In genomic region chr18:58730618-58731017, GRCh38 we compare ENCODE assay signal across 24 cellular contexts. TPM values are rescaled to one million over a fixed set of nuclear protein-coding genes. Genes with fewer than 3 reads are reported as not detected.
DNase-seq lines count a peak whose midpoint lies in the region; ATAC-seq and TF ChIP-seq lines count a peak whose summit lies in the region.
"Had no signal": no experiment of that assay in that cellular context is flagged by ENCODE, and none has a peak within 500 bp of the region (broad histone marks: within the 10 kb centered on the region; RNA-seq: fewer than 3 reads in every experiment).

No MANE protein-coding gene starts in this region.

- TF ChIP-seq CTCF in gastrocnemius medialis (IDR thresholded peaks at IDR 0.05 in 4 of 5, conservative IDR thresholded peaks at IDR 0.05 in 1 of 5) (no peak), PC-3 (conservative IDR thresholded peaks at IDR 0.05; ENCODE audit: low read depth, low read length) (no peak)

- no peaks in the 10 kb centered on the region for H3K79me2 ChIP-seq in PC-3 (ENCODE audit: low read length)

- H4K20me1 ChIP-seq in PC-3 (ENCODE audit: low read length): no peaks in the 10 kb centered on the region

- CTCF ChIA-PET in PC-3 (lab: Charles Lee): no interaction called here

- H3K4me1 ChIP-seq in gastrocnemius medialis (peaks cover 31 to 49% of the 10 kb centered on the region in 2 donors), PC-3 (ENCODE audit: insufficient read depth, low read length) (no peaks in the 10 kb centered on the region)
- H3K4me1 ChIP-seq: A549, BE2C had no signal

- POLR2A ChIA-PET in PC-3 (lab: Charles Lee; ENCODE audit: unreplicated experiment): no interaction called here

- H3K27me3 ChIP-seq in gastrocnemius medialis: no peaks in the 10 kb centered on the region
- no peaks in the 10 kb centered on the region for H3K27me3 ChIP-seq in PC-3 (ENCODE audit: low read length)
- H3K27me3 ChIP-seq: BE2C; BLaER1 treated with 17β-estradiol and CSF1 and Interleukin-3, amounts not matched to agents 10 nM and 100 nM had no signal

- intact Hi-C loops in gastrocnemius medialis (cut with DNase I; ENCODE audit: low total_unique reads) (no loop called here), PC-3 (cut with micrococcal nuclease) (no loop called here)

- no peak overlapping the region for H3K4me3 ChIP-seq in gastrocnemius medialis
- no peak overlapping the region for H3K4me3 ChIP-seq in PC-3 (ENCODE audit: low read length)
- H3K4me3 ChIP-seq: A549; BLaER1 treated with 17β-estradiol and CSF1 and Interleukin-3, amounts not matched to agents 10 nM and 100 nM; GM23248 had no signal

- H3K9me3 ChIP-seq in gastrocnemius medialis (no peaks in the 10 kb centered on the region), PC-3 (ENCODE audit: low read length) (no peaks in the 10 kb centered on the region)
- H3K9me3 ChIP-seq: A549; BE2C; BLaER1 treated with 17β-estradiol and CSF1 and Interleukin-3, amounts not matched to agents 10 nM and 100 nM had no signal

- in situ Hi-C loops in gastrocnemius medialis (cut with MboI; ENCODE audit: low sequenced_read_pairs in 4 of 4): no loop called here

- no peaks in the 10 kb centered on the region for H3K27me3 Mint-ChIP-seq in activated naive CD8-positive, alpha-beta T cell
- no peaks in the 10 kb centered on the region for H3K27me3 Mint-ChIP-seq in activated naive CD8-positive, alpha-beta T cell treated with anti-CD3 and anti-CD28 coated beads for 36 hours
- H3K27me3 Mint-ChIP-seq in activated T-helper 17 cell treated with anti-CD3 and anti-CD28 coated beads, Interleukin-2, amount 50 U/mL, for 72 hours: no peaks in the 10 kb centered on the region
- H3K27me3 Mint-ChIP-seq: CD4-positive, alpha-beta memory T cell had no signal

- no peak overlapping the region for H3K4me2 ChIP-seq in PC-3 (ENCODE audit: low read length)
- H3K4me2 ChIP-seq: A549 had no signal

- no peak overlapping the region for H3K9ac ChIP-seq in PC-3 (ENCODE audit: low read length)
- H3K9ac ChIP-seq: BLaER1 treated with 17β-estradiol and CSF1 and Interleukin-3, amounts not matched to agents 10 nM and 100 nM; GM23248 had no signal

- ATAC-seq in activated T-helper 17 cell treated with anti-CD3 and anti-CD28 coated beads, Interleukin-2, amount 50 U/mL, for 72 hours (replicated peaks): no peak
- peak; percentile 65 to 80 for ATAC-seq in gastrocnemius medialis
- no peak for ATAC-seq in PC-3
- no peak for ATAC-seq in GM19463 (IDR thresholded peaks at IDR 0.05; ENCODE audit: unreplicated experiment)
- no peak for ATAC-seq in GM21576 (IDR thresholded peaks at IDR 0.05; ENCODE audit: unreplicated experiment)
- ATAC-seq: A549, HCT116 had no signal

- H3K9me3 Mint-ChIP-seq in activated naive CD8-positive, alpha-beta T cell (ENCODE audit: low read depth): no peaks in the 10 kb centered on the region
- no peaks in the 10 kb centered on the region for H3K9me3 Mint-ChIP-seq in activated naive CD8-positive, alpha-beta T cell treated with anti-CD3 and anti-CD28 coated beads for 36 hours
- H3K9me3 Mint-ChIP-seq in activated T-helper 17 cell treated with anti-CD3 and anti-CD28 coated beads, Interleukin-2, amount 50 U/mL, for 72 hours: no peaks in the 10 kb centered on the region
- H3K9me3 Mint-ChIP-seq: CD4-positive, alpha-beta memory T cell had no signal

- H2AFZ ChIP-seq in PC-3 (ENCODE audit: low read length): no peak overlapping the region
- H2AFZ ChIP-seq: GM23248 had no signal

- H3K4me1 Mint-ChIP-seq in activated naive CD8-positive, alpha-beta T cell (ENCODE audit: low read depth): peaks cover 1% of the 10 kb centered on the region
- H3K4me1 Mint-ChIP-seq in activated naive CD8-positive, alpha-beta T cell treated with anti-CD3 and anti-CD28 coated beads for 36 hours: peaks cover 3% of the 10 kb centered on the region
- peaks cover 10% of the 10 kb centered on the region for H3K4me1 Mint-ChIP-seq in activated T-helper 17 cell treated with anti-CD3 and anti-CD28 coated beads, Interleukin-2, amount 50 U/mL, for 72 hours

- H3K36me3 Mint-ChIP-seq in activated naive CD8-positive, alpha-beta T cell: peaks cover 21% of the 10 kb centered on the region
- peaks cover 12% of the 10 kb centered on the region for H3K36me3 Mint-ChIP-seq in activated naive CD8-positive, alpha-beta T cell treated with anti-CD3 and anti-CD28 coated beads for 36 hours
- peaks cover 92% of the 10 kb centered on the region for H3K36me3 Mint-ChIP-seq in activated T-helper 17 cell treated with anti-CD3 and anti-CD28 coated beads, Interleukin-2, amount 50 U/mL, for 72 hours (ENCODE audit: low read depth)

- TF ChIP-seq POLR2A in gastrocnemius medialis (IDR thresholded peaks at IDR 0.05): no peak

- H3K9me2 ChIP-seq in PC-3 (replicated peaks; ENCODE audit: low read length): no peaks in the 10 kb centered on the region

- no peak for DNase-seq in activated naive CD8-positive, alpha-beta T cell treated with anti-CD3 and anti-CD28 coated beads for 36 hours
- DNase-seq in MV-4-11 (lab: John Stamatoyannopoulos, UW) (peak; percentile 17), gastrocnemius medialis (no peak), PC-3 (no peak)
- DNase-seq: 8988T; ACHN; AML-193; BE2C; Calu3; CD4-positive, alpha-beta memory T cell; COR-L47; DMS53; DMS79 treated with DMSO at 0.1 percent for 48 hours; GF-D8; GM23248; H7 had no signal

- H3K27ac ChIP-seq in gastrocnemius medialis (peak overlapping the region; percentile 56 to 85 (median 76)), PC-3 (ENCODE audit: low read length) (no peak overlapping the region)
- H3K27ac ChIP-seq: A549; BLaER1 treated with 17β-estradiol and CSF1 and Interleukin-3, amounts not matched to agents 10 nM and 100 nM; GM23248 had no signal

- no TSS peak for BruUV-seq in PC-3 (replicated peaks; lab: Mats Ljungman, UMichigan)

- H3K27ac Mint-ChIP-seq in activated naive CD8-positive, alpha-beta T cell: peak overlapping the region; percentile 12
- H3K27ac Mint-ChIP-seq in activated naive CD8-positive, alpha-beta T cell treated with anti-CD3 and anti-CD28 coated beads for 36 hours: no peak overlapping the region
- peak overlapping the region; percentile 18 for H3K27ac Mint-ChIP-seq in activated T-helper 17 cell treated with anti-CD3 and anti-CD28 coated beads, Interleukin-2, amount 50 U/mL, for 72 hours

- no peak overlapping the region for H3K4me3 Mint-ChIP-seq in activated naive CD8-positive, alpha-beta T cell
- H3K4me3 Mint-ChIP-seq in activated naive CD8-positive, alpha-beta T cell treated with anti-CD3 and anti-CD28 coated beads for 36 hours: no peak overlapping the region
- H3K4me3 Mint-ChIP-seq in activated T-helper 17 cell treated with anti-CD3 and anti-CD28 coated beads, Interleukin-2, amount 50 U/mL, for 72 hours: no peak overlapping the region
- H3K4me3 Mint-ChIP-seq: CD14-positive monocyte; CD4-positive, alpha-beta memory T cell had no signal

- H3K36me3 ChIP-seq in gastrocnemius medialis: peaks cover 0 to 19% of the 10 kb centered on the region in 2 donors
- peaks cover 3% of the 10 kb centered on the region; the same call in 1 of the 2 replicates for H3K36me3 ChIP-seq in PC-3 (ENCODE audit: low read depth, low read length)
- H3K36me3 ChIP-seq: BE2C had no signal

- no peaks in the 10 kb centered on the region for H3F3A ChIP-seq in PC-3 (ENCODE audit: low read length, unreplicated experiment)

RNA-seq across cellular contexts. Expression of gene MALT1, which starts 59.4 kb away (rescaled TPM):
- 10 to 100 TPM; 46.2 to 46.5 TPM for total RNA-seq in activated naive CD8-positive, alpha-beta T cell treated with anti-CD3 and anti-CD28 coated beads for 36 hours
- total RNA-seq in activated T-helper 17 cell treated with anti-CD3 and anti-CD28 coated beads, Interleukin-2, amount 50 U/mL, for 72 hours: 10 to 100 TPM; 45.3 to 92.3 TPM
- total RNA-seq in gastrocnemius medialis: 10 to 100 TPM in 3 of 4 donors, 1 to 10 TPM in 1; 9.9 to 24.8 (median 12.9) TPM
- total RNA-seq in PC-3 (2014; rRNA removed): 24.2 and 26.3 TPM in 2 replicates

Comparison
In these comparisons a context has a peak if more than half of its experiments do, and no peak if none do; other contexts are left out.
1. ATAC-seq: peak in gastrocnemius medialis (2 of 2); none in activated T-helper 17 cell treated with anti-CD3 and anti-CD28 coated beads, Interleukin-2, amount 50 U/mL, for 72 hours (single experiment), PC-3 (single experiment), GM19463 (single experiment) and GM21576 (single experiment).